Comparison of ENCODE assay signal across 9 cellular contexts in the genomic region with DNA sequence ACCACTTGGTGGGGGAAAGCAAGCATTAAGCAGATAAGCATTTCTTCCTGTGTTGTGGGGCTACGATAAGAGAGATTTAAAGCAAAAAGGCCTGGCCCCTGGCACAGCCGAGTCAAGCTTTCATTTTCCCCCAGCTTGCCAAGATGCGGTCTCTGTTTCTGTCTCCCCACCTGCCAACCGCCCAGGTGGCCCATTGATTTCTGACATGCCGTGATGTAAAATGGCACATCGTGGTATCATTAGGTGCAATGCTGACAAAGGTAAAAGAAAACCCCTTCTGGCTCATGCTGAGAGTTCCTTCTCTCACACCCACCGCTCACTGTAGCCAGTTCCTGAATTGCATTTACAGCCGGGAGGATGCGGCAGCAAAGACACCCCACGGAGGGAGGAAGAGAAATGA.
DNase-seq lines count a peak whose midpoint lies in the region; ATAC-seq and TF ChIP-seq lines count a peak whose summit lies in the region.
"Had no signal": no experiment of that assay in that cellular context is flagged by ENCODE, and none has a peak within 500 bp of the region (broad histone marks: within the 10 kb centered on the region; RNA-seq: fewer than 3 reads in every experiment).

No MANE protein-coding gene starts in this region.

- CTCF ChIA-PET in activated CD4-positive, alpha-beta memory T cell treated with anti-CD3 and anti-CD28 coated beads for 36 hours (lab: Charles Lee), result no interaction called here

- H3K27me3 Mint-ChIP-seq in activated CD4-positive, alpha-beta memory T cell treated with anti-CD3 and anti-CD28 coated beads for 36 hours, result peaks cover 23% of the 10 kb centered on the region

- H3K36me3 Mint-ChIP-seq in activated CD4-positive, alpha-beta memory T cell treated with anti-CD3 and anti-CD28 coated beads for 36 hours, result no peaks in the 10 kb centered on the region

- no peak overlapping the region for H3K4me3 ChIP-seq in GM06990 (replicated peaks; ENCODE audit: low read depth, low read length)
- peak overlapping the region; percentile 21 to 37 for H3K4me3 ChIP-seq in muscle layer of duodenum (ENCODE audit: low read depth in 1 of 2, low read length in 2 of 2)
- H3K4me3 ChIP-seq in right atrium auricular region, result peak overlapping the region in 1 of 2 donors; percentile 19

- H3K9me3 ChIP-seq in muscle layer of duodenum (ENCODE audit: control insufficient read depth in 1 of 2, low read length in 2 of 2) (no peaks in the 10 kb centered on the region), right atrium auricular region (no peaks in the 10 kb centered on the region)
- H3K9me3 ChIP-seq: neutrophil had no signal

- H3K9me3 Mint-ChIP-seq in activated CD4-positive, alpha-beta memory T cell treated with anti-CD3 and anti-CD28 coated beads for 36 hours, result no peaks in the 10 kb centered on the region

- intact Hi-C loops in activated CD4-positive, alpha-beta memory T cell treated with anti-CD3 and anti-CD28 coated beads for 36 hours (cut with micrococcal nuclease), result no loop called here
- intact Hi-C loops in Right ventricle myocardium superior (cut with DNase I), result no loop called here

- ATAC-seq in HG03280 (IDR thresholded peaks at IDR 0.05; ENCODE audit: unreplicated experiment) (peak; percentile 43), Right ventricle myocardium superior (ENCODE audit: poor library complexity) (no peak), HG03196 (IDR thresholded peaks at IDR 0.05; ENCODE audit: unreplicated experiment) (no peak)

- H3K27ac ChIP-seq in muscle layer of duodenum (ENCODE audit: low read length) (no peak overlapping the region), right atrium auricular region (no peak overlapping the region)
- H3K27ac ChIP-seq: neutrophil had no signal

- H3K4me1 ChIP-seq in muscle layer of duodenum (ENCODE audit: control insufficient read depth in 1 of 2, insufficient read depth in 2 of 2, low read length in 2 of 2) (no peaks in the 10 kb centered on the region), right atrium auricular region (peaks cover 0 to 10% of the 10 kb centered on the region in 2 donors)

- peak overlapping the region; percentile 7 for H3K4me3 Mint-ChIP-seq in activated CD4-positive, alpha-beta memory T cell treated with anti-CD3 and anti-CD28 coated beads for 36 hours

- H3K36me3 ChIP-seq in GM06990 (ENCODE audit: control insufficient read depth, insufficient read depth, low read length) (no peaks in the 10 kb centered on the region), muscle layer of duodenum (ENCODE audit: control insufficient read depth in 1 of 2, insufficient read depth in 2 of 2, low read length in 2 of 2) (no peaks in the 10 kb centered on the region), right atrium auricular region (no peaks in the 10 kb centered on the region)
- H3K36me3 ChIP-seq: neutrophil had no signal

- TF ChIP-seq CTCF in GM06990 (IDR thresholded peaks at IDR 0.05; ENCODE audit: insufficient read depth, low read length, poor library complexity, severe bottlenecking), result no peak
- TF ChIP-seq CTCF in right atrium auricular region (IDR thresholded peaks at IDR 0.05), result no peak

- POLR2A ChIA-PET in activated CD4-positive, alpha-beta memory T cell treated with anti-CD3 and anti-CD28 coated beads for 36 hours (lab: Charles Lee), result no interaction called here

- H3K27me3 ChIP-seq in GM06990 (replicated peaks; ENCODE audit: control insufficient read depth, insufficient read depth, low read length) (no peaks in the 10 kb centered on the region), muscle layer of duodenum (ENCODE audit: low read depth, low read length) (no peaks in the 10 kb centered on the region), right atrium auricular region (no peaks in the 10 kb centered on the region)

- H3K4me1 Mint-ChIP-seq in activated CD4-positive, alpha-beta memory T cell treated with anti-CD3 and anti-CD28 coated beads for 36 hours (ENCODE audit: low read depth), result peaks cover 7% of the 10 kb centered on the region

- H3K27ac Mint-ChIP-seq in activated CD4-positive, alpha-beta memory T cell treated with anti-CD3 and anti-CD28 coated beads for 36 hours, result no peak overlapping the region

- peak; percentile 6 for DNase-seq in GM06990 (ENCODE audit: extremely low read depth, insufficient read length)
- peak; percentile 11 for DNase-seq in activated CD4-positive, alpha-beta memory T cell treated with anti-CD3 and anti-CD28 coated beads for 36 hours
- no peak for DNase-seq in Right ventricle myocardium superior
- DNase-seq in DMS 273 treated with DMSO at 0.1 percent for 48 hours (lab: John Stamatoyannopoulos, UW), result no peak
- DNase-seq in right atrium auricular region (ENCODE audit: low spot score), result no peak

Comparison
In these comparisons a context has a peak if more than half of its experiments do, and no peak if none do; other contexts are left out.
1. DNase-seq: peak in GM06990 (single experiment) and activated CD4-positive, alpha-beta memory T cell treated with anti-CD3 and anti-CD28 coated beads for 36 hours (single experiment); none in Right ventricle myocardium superior (single experiment), DMS 273 treated with DMSO at 0.1 percent for 48 hours (single experiment) and right atrium auricular region (single experiment).